Comparison of ENCODE assay signal across 10 cellular contexts in the genomic region with DNA sequence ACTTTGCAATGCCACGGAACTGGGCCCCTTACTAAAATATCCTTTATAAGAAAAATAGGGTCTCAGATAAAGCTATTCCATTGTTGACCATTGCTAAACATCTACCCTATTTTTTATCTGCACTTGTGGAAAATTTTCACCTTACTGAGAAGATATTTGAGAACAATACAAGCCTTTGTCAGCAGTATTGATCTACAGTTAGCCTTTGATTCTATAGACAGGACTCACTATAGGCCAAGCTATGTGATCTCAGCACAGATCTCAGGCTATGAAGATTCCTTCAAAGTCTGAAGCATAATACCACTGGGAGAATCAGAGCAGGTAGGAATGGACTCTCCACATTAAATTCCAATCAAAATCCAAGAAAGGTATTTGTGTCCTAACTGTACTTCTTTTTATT.
"Had no signal": no experiment of that assay in that cellular context is flagged by ENCODE, and none has a peak within 500 bp of the region (broad histone marks: within the 10 kb centered on the region; RNA-seq: fewer than 3 reads in every experiment).

No MANE protein-coding gene starts in this region.

- H3K4me3 Mint-ChIP-seq: H9, HFFc6 had no signal

- H2AFZ ChIP-seq: GM23248 had no signal

- H3K36me3 ChIP-seq: HAP-1 had no signal

- H3K27ac Mint-ChIP-seq: H9, HFFc6 had no signal

- H3K9ac ChIP-seq: GM23248 had no signal

- H3K27ac ChIP-seq: GM23248 had no signal

- DNase-seq: GM23248, GOT3, H7, H9, HCEC 1CT, HFFc6 had no signal

- FAIRE-seq: H1, H54 had no signal

- H3K4me3 ChIP-seq: GM23248, HAP-1 had no signal

- H3K9me3 Mint-ChIP-seq: H9 had no signal

- ATAC-seq: HCT116 had no signal

- H3K4me1 ChIP-seq: HAP-1 had no signal

- H3K4me1 Mint-ChIP-seq: H9 had no signal

- H3K9me3 ChIP-seq: HAP-1 had no signal
